ENCODE assay signal across 8 cellular contexts in the genomic region with DNA sequence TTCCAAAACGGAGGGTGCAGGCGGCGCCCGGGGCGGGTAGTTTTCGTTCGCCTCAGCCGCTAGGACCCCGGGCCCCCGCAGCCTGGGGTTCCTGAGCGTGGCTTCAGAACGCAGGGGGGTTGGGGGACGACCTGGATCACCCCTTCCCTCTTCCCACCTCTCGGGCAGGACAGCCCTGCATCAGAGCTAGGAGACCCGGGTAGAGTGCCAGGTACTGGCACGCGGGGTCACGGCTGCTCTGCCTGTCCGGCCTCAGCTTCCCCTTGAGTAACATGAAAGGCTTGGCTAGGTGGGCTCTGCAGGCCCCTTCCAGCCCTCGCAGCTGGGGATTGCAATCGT. TPM values are rescaled to one million over a fixed set of nuclear protein-coding genes. Genes with fewer than 3 reads are reported as not detected.
DNase-seq lines count a peak whose midpoint lies in the region.

No MANE protein-coding gene starts in this region.

- H3K4me3 Mint-ChIP-seq in T-helper 2 cell treated with Interferon-gamma antibody and Interleukin-4, amounts not matched to agents 5 μg/mL and 100 μg/mL, for 36 hours = peak overlapping the region; percentile 97
- peak overlapping the region; percentile 97 for H3K4me3 Mint-ChIP-seq in activated naive CD8-positive, alpha-beta T cell
- peak overlapping the region; percentile 68 to 96 (median 95) for H3K4me3 Mint-ChIP-seq in immature natural killer cell

- H3K9me3 Mint-ChIP-seq in T-helper 2 cell treated with Interferon-gamma antibody and Interleukin-4, amounts not matched to agents 5 μg/mL and 100 μg/mL, for 36 hours = no peaks in the 10 kb centered on the region
- H3K9me3 Mint-ChIP-seq in activated naive CD8-positive, alpha-beta T cell (ENCODE audit: low read depth) = no peaks in the 10 kb centered on the region
- no peaks in the 10 kb centered on the region for H3K9me3 Mint-ChIP-seq in immature natural killer cell

- no peak overlapping the region for H3K27ac Mint-ChIP-seq in T-helper 2 cell treated with Interferon-gamma antibody and Interleukin-4, amounts not matched to agents 5 μg/mL and 100 μg/mL, for 36 hours
- no peak overlapping the region for H3K27ac Mint-ChIP-seq in activated naive CD8-positive, alpha-beta T cell
- peak overlapping the region in 5 of 6 donors; percentile 42 to 94 (median 67) for H3K27ac Mint-ChIP-seq in immature natural killer cell

- peaks cover 2% of the 10 kb centered on the region for H3K36me3 Mint-ChIP-seq in T-helper 2 cell treated with Interferon-gamma antibody and Interleukin-4, amounts not matched to agents 5 μg/mL and 100 μg/mL, for 36 hours (ENCODE audit: low read depth)
- H3K36me3 Mint-ChIP-seq in activated naive CD8-positive, alpha-beta T cell = peaks cover 2% of the 10 kb centered on the region
- H3K36me3 Mint-ChIP-seq in immature natural killer cell = no peaks in the 10 kb centered on the region

- DNase-seq in T-helper 2 cell treated with Interferon-gamma antibody and Interleukin-4, amounts not matched to agents 5 μg/mL and 100 μg/mL, for 36 hours (ENCODE audit: low spot score) = no peak
- DNase-seq in T-helper 2 cell = no peak
- DNase-seq in immature natural killer cell = no peak
- DNase-seq in substantia nigra (lab: John Stamatoyannopoulos, UW) = peak in 2 of 49 donors; percentile 37 to 46
- no peak for DNase-seq in islet precursor cell
- no peak for DNase-seq in RPMI8226
- DNase-seq in SHP77 (lab: John Stamatoyannopoulos, UW) = no peak

- no peaks in the 10 kb centered on the region for H3K27me3 Mint-ChIP-seq in T-helper 2 cell treated with Interferon-gamma antibody and Interleukin-4, amounts not matched to agents 5 μg/mL and 100 μg/mL, for 36 hours (ENCODE audit: low read depth)
- no peaks in the 10 kb centered on the region for H3K27me3 Mint-ChIP-seq in activated naive CD8-positive, alpha-beta T cell
- peaks cover 0 to 12% (median 0%) of the 10 kb centered on the region in 3 donors for H3K27me3 Mint-ChIP-seq in immature natural killer cell (ENCODE audit: low read depth in 3 of 3)

- peak overlapping the region; percentile 84 for H3K27ac ChIP-seq in substantia nigra (ENCODE audit: low read depth, low read length, poor library complexity, severe bottlenecking)

- peaks cover 16% of the 10 kb centered on the region for H3K4me1 Mint-ChIP-seq in T-helper 2 cell treated with Interferon-gamma antibody and Interleukin-4, amounts not matched to agents 5 μg/mL and 100 μg/mL, for 36 hours (ENCODE audit: low read depth)
- peaks cover 36% of the 10 kb centered on the region for H3K4me1 Mint-ChIP-seq in activated naive CD8-positive, alpha-beta T cell (ENCODE audit: low read depth)
- H3K4me1 Mint-ChIP-seq in immature natural killer cell = peaks cover 31 to 47% of the 10 kb centered on the region in 2 donors

RNA-seq across cellular contexts. Expression of gene DFFB, which starts 0.5 kb away (rescaled TPM):
- 10 to 100 TPM in 2 of 3 donors, 1 to 10 TPM in 1; 8.3 to 25.6 (median 11.9) TPM for polyA plus RNA-seq in immature natural killer cell

RNA-seq across cellular contexts. Expression of gene CEP104, which starts 0.7 kb away (rescaled TPM):
- 10 to 100 TPM in 2 of 3 donors, 1 to 10 TPM in 1; 2.5 to 32.7 (median 18.2) TPM for polyA plus RNA-seq in immature natural killer cell

RNA-seq across cellular contexts. Expression of gene C1orf174, which starts 42.3 kb away (rescaled TPM):
- polyA plus RNA-seq in immature natural killer cell = 10 to 100 TPM; 27.1 to 54.2 (median 34.0) TPM

Comparison
In these comparisons a context has a peak if more than half of its experiments do, and no peak if none do; other contexts are left out.
1. H3K27ac Mint-ChIP-seq: peak in immature natural killer cell (5 of 6); none in T-helper 2 cell treated with Interferon-gamma antibody and Interleukin-4, amounts not matched to agents 5 μg/mL and 100 μg/mL, for 36 hours (single experiment) and activated naive CD8-positive, alpha-beta T cell (single experiment).
2. Peak in every context shown above with its lines, with median percentiles within 50 percentile points of each other: H3K4me3 Mint-ChIP-seq.